ENCODE assay signal across 8 cellular contexts in genomic region chr15:40313531-40314398, GRCh38. TPM values are rescaled to one million over a fixed set of nuclear protein-coding genes. Genes with fewer than 3 reads are reported as not detected.
DNase-seq lines count a peak whose midpoint lies in the region; ATAC-seq and TF ChIP-seq lines count a peak whose summit lies in the region.

No MANE protein-coding gene starts in this region.

- ATAC-seq in left ventricle myocardium superior (peak; percentile 71), GM19395 (IDR thresholded peaks at IDR 0.05; ENCODE audit: unreplicated experiment) (no peak), T-helper 17 cell (no peak), HG03095 (IDR thresholded peaks at IDR 0.05; ENCODE audit: unreplicated experiment) (no peak)

- H3K27me3 Mint-ChIP-seq in T-helper 17 cell, result peaks cover 22% of the 10 kb centered on the region

- no peak overlapping the region for H3K27ac Mint-ChIP-seq in T-helper 17 cell

- no peaks in the 10 kb centered on the region for H3K9me3 ChIP-seq in T-helper 17 cell (ENCODE audit: control insufficient read depth, low read length, poor library complexity, severe bottlenecking)

- no peak for TF ChIP-seq CTCF in GM10248 (IDR thresholded peaks at IDR 0.05; ENCODE audit: control extremely low read depth, extremely low read depth, low read depth, missing control alignments)

- POLR2A ChIA-PET in GM10248 (lab: Yijun Ruan, JAX), result no interaction called here

- peaks cover 14% of the 10 kb centered on the region for H3K4me1 Mint-ChIP-seq in T-helper 17 cell

- no peaks in the 10 kb centered on the region for H3K36me3 Mint-ChIP-seq in T-helper 17 cell (ENCODE audit: low read depth)

- CTCF ChIA-PET in GM10248 (lab: Yijun Ruan, JAX), result interaction anchor here (0.9 to 23.2 kb wide), 8 partner anchors 7 to 104 kb away, joined by 3 to 405 read pairs (median 17); partner anchors contain the start of genes CCDC9B and INAFM2

- H3K4me3 Mint-ChIP-seq in T-helper 17 cell, result no peak overlapping the region

- intact Hi-C loops in left ventricle myocardium superior (cut with micrococcal nuclease), result no loop called here

- DNase-seq in D341Med (ENCODE audit: low spot score), result peak; percentile 78
- peak; percentile 86 for DNase-seq in LoVo (ENCODE audit: low spot score)
- peak; percentile 94 for DNase-seq in RPMI8226
- peak; percentile 63 for DNase-seq in left ventricle myocardium superior
- DNase-seq in T-helper 17 cell, result no peak
- no peak for DNase-seq in GM10248 (ENCODE audit: extremely low spot score)

RNA-seq across cellular contexts. Expression of gene PLCB2, which starts 6.0 kb away (rescaled TPM):
- 7.5 TPM for total RNA-seq in left ventricle myocardium superior
- total RNA-seq in T-helper 17 cell, result 100 to 1,000 TPM; 228 to 238 TPM

RNA-seq across cellular contexts. Expression of gene INAFM2, which starts 9.7 kb away (rescaled TPM):
- total RNA-seq in left ventricle myocardium superior (55.8 TPM), T-helper 17 cell (10 to 100 TPM in 1 of 2 donors, 1 to 10 TPM in 1; 9.2 to 48.3 TPM)

RNA-seq across cellular contexts. Expression of gene CCDC9B, which starts 27.0 kb away (rescaled TPM):
- 169 TPM for total RNA-seq in left ventricle myocardium superior
- total RNA-seq in T-helper 17 cell, result 1 to 10 TPM; 4.1 to 5.3 TPM

RNA-seq across cellular contexts. Expression of gene ANKRD63, which starts 30.9 kb away (rescaled TPM):
- total RNA-seq in left ventricle myocardium superior, result 1.0 TPM
- under 1 TPM in 1 of 2 donors, not detected in 1; 0.42 TPM for total RNA-seq in T-helper 17 cell

RNA-seq across cellular contexts. Expression of gene PHGR1, which starts 37.1 kb away (rescaled TPM):
- total RNA-seq in left ventricle myocardium superior, result not detected
- not detected for total RNA-seq in T-helper 17 cell

Comparison
In these comparisons a context has a peak if more than half of its experiments do, and no peak if none do; other contexts are left out.
1. DNase-seq: peak in D341Med (single experiment), LoVo (single experiment), RPMI8226 (single experiment) and left ventricle myocardium superior (single experiment); none in T-helper 17 cell (0 of 3) and GM10248 (single experiment).
2. RNA of gene PLCB2, which starts 6.0 kb away (total RNA-seq): 228 to 238 TPM in T-helper 17 cell; 7.5 TPM in left ventricle myocardium superior (single experiment); every median in the first group is over 10 times any median in the second.
3. RNA of gene CCDC9B, which starts 27.0 kb away (total RNA-seq): 169 TPM in left ventricle myocardium superior (single experiment); 4.1 to 5.3 TPM in T-helper 17 cell; every median in the first group is over 10 times any median in the second.